Comparison of ENCODE assay signal across 1 cellular context in the genomic region with DNA sequence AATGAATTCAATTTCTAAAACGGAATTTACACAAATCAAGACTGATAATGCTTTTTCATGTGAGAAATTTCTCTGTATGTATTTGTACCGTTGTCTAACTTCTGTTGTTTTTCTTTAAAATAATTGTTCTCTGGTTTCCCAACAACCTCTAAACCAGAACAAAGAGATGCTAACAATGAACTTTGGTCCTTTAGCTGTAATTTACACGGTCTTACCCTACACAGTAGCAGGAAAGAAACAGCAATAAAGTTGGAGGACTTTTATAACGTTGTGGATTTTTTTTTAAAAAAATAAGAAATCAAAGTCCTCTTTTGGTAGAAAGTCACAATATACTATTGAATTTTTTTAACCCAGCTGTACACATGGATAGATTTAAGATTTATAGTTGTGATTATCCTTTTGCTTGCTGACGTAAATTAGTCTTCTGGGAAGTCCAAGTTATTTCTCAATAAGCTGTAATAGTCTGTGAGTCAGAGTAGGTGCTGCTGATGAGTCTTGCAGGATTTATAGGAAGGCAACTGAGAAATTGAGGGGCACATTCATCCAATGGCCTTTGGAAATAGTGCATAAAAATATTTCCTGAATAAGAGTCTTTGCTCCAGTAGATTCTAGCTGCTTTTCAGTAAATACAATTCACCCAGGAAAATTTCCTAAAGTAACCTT.
TF ChIP-seq lines count a peak whose summit lies in the region.

No MANE protein-coding gene starts in this region.

TF ChIP-seq in A549, 52 proteins besides CTCF, POLR2A, EP300 and RAD21 (continued from another document):
- TF ChIP-seq REST (IDR thresholded peaks at IDR 0.05) (no peak), ZSCAN20 (CRISPR knock-in tag; IDR thresholded peaks at IDR 0.05) (no peak), USF2 (IDR thresholded peaks at IDR 0.05) (no peak), MAFK (IDR thresholded peaks at IDR 0.05; ENCODE audit: partially characterized antibody) (no peak), JUNB (IDR thresholded peaks at IDR 0.05) (peak; percentile 99), MYC (IDR thresholded peaks at IDR 0.05; ENCODE audit: borderline replicate concordance, low read length) (no peak), CBX2 (IDR thresholded peaks at IDR 0.05; ENCODE audit: borderline replicate concordance, low read depth) (no peak), TP53 (CRISPR knock-in tag; IDR thresholded peaks at IDR 0.05) (no peak), MAX (IDR thresholded peaks at IDR 0.05) (0 out of 2 replicates have a peak, but pooled peaks have one; percentile 32), NPAS2 (CRISPR knock-in tag; IDR thresholded peaks at IDR 0.05; ENCODE audit: borderline replicate concordance) (no peak), GATA3 (IDR thresholded peaks at IDR 0.05; ENCODE audit: borderline replicate concordance) (peak; percentile 89), HOXB13 (CRISPR knock-in tag; IDR thresholded peaks at IDR 0.05; ENCODE audit: low read depth) (no peak), PHF8 (IDR thresholded peaks at IDR 0.05; ENCODE audit: borderline replicate concordance, low read depth) (no peak), ZFP36 (IDR thresholded peaks at IDR 0.05; ENCODE audit: borderline replicate concordance, partially characterized antibody) (no peak), NR3C1 (IDR thresholded peaks at IDR 0.05) (no peak), FOSL2 (IDR thresholded peaks at IDR 0.05) (peak; percentile 98), FOSL2 (CRISPR knock-in tag; IDR thresholded peaks at IDR 0.05) (peak; percentile 98), NFE2L2 (conservative IDR thresholded peaks at IDR 0.05; ENCODE audit: low read length) (no peak), RFX5 (IDR thresholded peaks at IDR 0.05) (no peak), CBX8 (IDR thresholded peaks at IDR 0.05) (no peak), HES2 (IDR thresholded peaks at IDR 0.05) (peak; percentile 92), TFCP2L1 (CRISPR knock-in tag; IDR thresholded peaks at IDR 0.05) (0 out of 2 replicates have a peak, but pooled peaks have one; percentile 44), ZC3H11A (IDR thresholded peaks at IDR 0.05) (no peak), RARB (CRISPR knock-in tag; IDR thresholded peaks at IDR 0.05) (0 out of 2 replicates have a peak, but pooled peaks have one; percentile 30), PBX3 (IDR thresholded peaks at IDR 0.05) (0 out of 2 replicates have a peak, but pooled peaks have one; percentile 34), EHMT2 (IDR thresholded peaks at IDR 0.05; ENCODE audit: low read depth) (no peak), HEYL (CRISPR knock-in tag; IDR thresholded peaks at IDR 0.05) (no peak), ESRRA (IDR thresholded peaks at IDR 0.05; ENCODE audit: borderline replicate concordance, low read length) (no peak), HOXB5 (CRISPR knock-in tag; IDR thresholded peaks at IDR 0.05) (peak; percentile 67; the same call in 1 of the 2 replicates)
- TF ChIP-seq, protein P1, sequence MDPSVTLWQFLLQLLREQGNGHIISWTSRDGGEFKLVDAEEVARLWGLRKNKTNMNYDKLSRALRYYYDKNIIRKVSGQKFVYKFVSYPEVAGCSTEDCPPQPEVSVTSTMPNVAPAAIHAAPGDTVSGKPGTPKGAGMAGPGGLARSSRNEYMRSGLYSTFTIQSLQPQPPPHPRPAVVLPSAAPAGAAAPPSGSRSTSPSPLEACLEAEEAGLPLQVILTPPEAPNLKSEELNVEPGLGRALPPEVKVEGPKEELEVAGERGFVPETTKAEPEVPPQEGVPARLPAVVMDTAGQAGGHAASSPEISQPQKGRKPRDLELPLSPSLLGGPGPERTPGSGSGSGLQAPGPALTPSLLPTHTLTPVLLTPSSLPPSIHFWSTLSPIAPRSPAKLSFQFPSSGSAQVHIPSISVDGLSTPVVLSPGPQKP (IDR thresholded peaks at IDR 0.05; ENCODE audit: low read depth, low read length) = no peak
TF ChIP-seq in A549: peak in this region for 13.
